10 cellular contexts compared by ENCODE assay signal in genomic region chr5:131272365-131273123, GRCh38. TPM values are rescaled to one million over a fixed set of nuclear protein-coding genes. Genes with fewer than 3 reads are reported as not detected.
DNase-seq lines count a peak whose midpoint lies in the region; ATAC-seq and TF ChIP-seq lines count a peak whose summit lies in the region.
"Had no signal": no experiment of that assay in that cellular context is flagged by ENCODE, and none has a peak within 500 bp of the region (broad histone marks: within the 10 kb centered on the region; RNA-seq: fewer than 3 reads in every experiment).

No MANE protein-coding gene starts in this region.

- ATAC-seq in DND-41 (ENCODE audit: insufficient read depth, low read depth) (peak; percentile 84), GM19351 (IDR thresholded peaks at IDR 0.05; ENCODE audit: unreplicated experiment) (peak; percentile 41), GM19328 (IDR thresholded peaks at IDR 0.05; ENCODE audit: unreplicated experiment) (no peak), HG03196 (IDR thresholded peaks at IDR 0.05; ENCODE audit: unreplicated experiment) (no peak)
- ATAC-seq: Right ventricle myocardium inferior had no signal

- no peak overlapping the region for H3K4me3 ChIP-seq in DND-41 (ENCODE audit: low read depth in 1 of 2, low read length in 2 of 2)
- peak overlapping the region; percentile 29 for H3K4me3 ChIP-seq in OCI-LY1 (ENCODE audit: low read depth, low read length, poor library complexity, severe bottlenecking)

- TF ChIP-seq CTCF in DND-41 (IDR thresholded peaks at IDR 0.05; ENCODE audit: borderline replicate concordance, extremely low read depth, low read length, poor library complexity, severe bottlenecking) (no peak), OCI-LY1 (IDR thresholded peaks at IDR 0.05; ENCODE audit: low read length) (no peak), chondrocyte (IDR thresholded peaks at IDR 0.05) (no peak)

- H2AFZ ChIP-seq in DND-41 (ENCODE audit: low read depth, low read length) (no peak overlapping the region), OCI-LY1 (ENCODE audit: low read length) (no peak overlapping the region)

- H3K36me3 ChIP-seq in DND-41 (ENCODE audit: insufficient read depth, low read length) (0 out of 2 replicates have a peak, but pooled peaks cover 5% of the 10 kb centered on the region), OCI-LY1 (ENCODE audit: insufficient read depth, low read length) (no peaks in the 10 kb centered on the region; the same call in 1 of the 2 replicates)

- H3K4me3 Mint-ChIP-seq in immature natural killer cell = peak overlapping the region; percentile 56 to 90 (median 76)
- no peak overlapping the region for H3K4me3 Mint-ChIP-seq in chondrocyte (ENCODE audit: unreplicated experiment)

- H3K27me3 Mint-ChIP-seq in immature natural killer cell (ENCODE audit: low read depth in 3 of 3) (peaks cover 3 to 19% (median 9%) of the 10 kb centered on the region in 3 donors), chondrocyte (ENCODE audit: low read depth) (no peaks in the 10 kb centered on the region)

- peaks cover 13% of the 10 kb centered on the region for H3F3A ChIP-seq in OCI-LY1 (ENCODE audit: insufficient read depth, low read length)

- H3K9me3 Mint-ChIP-seq in immature natural killer cell = no peaks in the 10 kb centered on the region
- no peaks in the 10 kb centered on the region for H3K9me3 Mint-ChIP-seq in chondrocyte (ENCODE audit: low read depth)

- H3K79me2 ChIP-seq in DND-41 (ENCODE audit: insufficient read depth, low read length) (peaks cover 99% of the 10 kb centered on the region), OCI-LY1 (ENCODE audit: insufficient read depth, low read length) (peaks cover 88% of the 10 kb centered on the region)

- 0 out of 2 replicates have a peak overlapping the region, but pooled peaks have one; percentile 29 for H3K4me2 ChIP-seq in DND-41 (ENCODE audit: insufficient read depth, low read length)
- H3K4me2 ChIP-seq in OCI-LY1 (ENCODE audit: low read length) = peak overlapping the region; percentile 65

- H3K27me3 ChIP-seq in DND-41 (ENCODE audit: insufficient read depth, low read length, poor library complexity) (no peaks in the 10 kb centered on the region), OCI-LY1 (ENCODE audit: insufficient read depth, low read length) (no peaks in the 10 kb centered on the region)

- no peaks in the 10 kb centered on the region for H3K9me2 ChIP-seq in OCI-LY1 (ENCODE audit: low read depth, low read length)

- peaks cover 0 to 4% (median 0%) of the 10 kb centered on the region in 3 donors for H3K36me3 Mint-ChIP-seq in immature natural killer cell
- no peaks in the 10 kb centered on the region for H3K36me3 Mint-ChIP-seq in chondrocyte (ENCODE audit: low read depth)

- 0 out of 2 replicates have a peak overlapping the region, but pooled peaks have one; percentile 22 for H3K27ac ChIP-seq in DND-41 (ENCODE audit: low read length)
- H3K27ac ChIP-seq in OCI-LY1 (ENCODE audit: low read depth, low read length, poor library complexity, severe bottlenecking) = peak overlapping the region; percentile 86

- H3K9ac ChIP-seq in DND-41 (ENCODE audit: low read depth, low read length) = no peak overlapping the region
- peak overlapping the region; percentile 24; the same call in 1 of the 2 replicates for H3K9ac ChIP-seq in OCI-LY1 (ENCODE audit: low read length)

- H3K4me1 Mint-ChIP-seq in immature natural killer cell = peaks cover 85 to 89% of the 10 kb centered on the region in 2 donors
- peaks cover 22% of the 10 kb centered on the region for H3K4me1 Mint-ChIP-seq in chondrocyte (ENCODE audit: low read depth)

- DNase-seq in DND-41 (no peak), immature natural killer cell (peak in 1 of 3 donors; percentile 25), chondrocyte (ENCODE audit: low spot score) (no peak)
- no peak for DNase-seq in effector CD4-positive, alpha-beta T cell
- DNase-seq: NCI-H2029 treated with DMSO at 0.1 percent for 48 hours had no signal

- no peaks in the 10 kb centered on the region for H3K9me3 ChIP-seq in DND-41 (ENCODE audit: insufficient read depth, low read length, severe bottlenecking)
- no peaks in the 10 kb centered on the region for H3K9me3 ChIP-seq in OCI-LY1 (ENCODE audit: low read length)

- peaks cover 58% of the 10 kb centered on the region for H4K20me1 ChIP-seq in DND-41 (ENCODE audit: insufficient read depth, low read length)
- H4K20me1 ChIP-seq in OCI-LY1 (ENCODE audit: insufficient read depth, low read length) = no peaks in the 10 kb centered on the region

- H3K4me1 ChIP-seq in DND-41 (ENCODE audit: insufficient read depth, low read length) = peaks cover 49% of the 10 kb centered on the region
- peaks cover 91% of the 10 kb centered on the region for H3K4me1 ChIP-seq in OCI-LY1 (ENCODE audit: insufficient read depth, low read length, severe bottlenecking)

- H3K27ac Mint-ChIP-seq in immature natural killer cell (peak overlapping the region; percentile 84 to 95 (median 88)), chondrocyte (ENCODE audit: unreplicated experiment) (no peak overlapping the region)

RNA-seq across cellular contexts. Expression of gene CDC42SE2, which starts 8.7 kb away (rescaled TPM):
- 100 to 1,000 TPM; 296 to 536 (median 342) TPM for polyA plus RNA-seq in immature natural killer cell
- 21.1 to 23.7 TPM (median 22.0 TPM) in 3 replicates for total RNA-seq in chondrocyte

Comparison
In these comparisons a context has a peak if more than half of its experiments do, and no peak if none do; other contexts are left out.
1. ATAC-seq: peak in DND-41 (single experiment) and GM19351 (single experiment); none in GM19328 (single experiment) and HG03196 (single experiment).